24 cellular contexts compared by ENCODE assay signal in the genomic region with DNA sequence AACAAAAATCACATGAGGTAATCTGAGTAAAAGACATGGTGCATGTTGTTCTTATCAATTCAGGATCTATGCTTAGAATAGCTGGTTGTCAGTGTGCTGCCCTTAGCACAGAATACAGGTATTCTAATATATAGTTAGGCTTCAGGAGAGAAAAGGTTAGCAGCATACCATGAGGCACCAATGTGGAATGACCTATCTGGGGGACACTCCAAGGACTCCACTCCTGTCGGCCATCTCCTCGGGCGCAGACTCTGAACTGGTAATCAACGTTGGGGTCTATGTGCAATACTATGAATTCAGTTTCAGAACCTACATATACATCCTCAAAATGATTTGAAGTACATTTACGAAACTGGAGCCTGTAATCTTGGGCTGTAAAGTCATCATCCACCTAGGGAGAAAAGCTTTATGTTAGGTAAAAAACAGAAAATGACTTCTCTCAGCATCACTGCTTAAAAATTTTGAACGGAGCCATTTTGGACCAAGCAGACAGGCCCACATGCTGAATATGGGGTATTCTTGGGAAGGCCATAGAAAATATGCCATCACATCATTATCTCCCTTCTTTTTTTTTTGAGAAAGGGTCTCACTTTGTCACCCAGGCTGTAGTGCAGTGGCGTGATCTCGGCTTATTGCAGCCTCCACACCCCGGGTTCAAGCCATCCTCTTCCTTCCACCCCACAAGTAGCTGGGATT. TPM values are rescaled to one million over a fixed set of nuclear protein-coding genes. Genes with fewer than 3 reads are reported as not detected.
DNase-seq lines count a peak whose midpoint lies in the region; ATAC-seq and TF ChIP-seq lines count a peak whose summit lies in the region.
"Had no signal": no experiment of that assay in that cellular context is flagged by ENCODE, and none has a peak within 500 bp of the region (broad histone marks: within the 10 kb centered on the region; RNA-seq: fewer than 3 reads in every experiment).

No MANE protein-coding gene starts in this region.

- no peak overlapping the region for H3K4me3 Mint-ChIP-seq in activated naive CD4-positive, alpha-beta T cell treated with anti-CD3 and anti-CD28 coated beads, Interleukin-2, amount 10 ng/mL, durations not matched to agents 7 days and 5 days
- no peak overlapping the region for H3K4me3 Mint-ChIP-seq in neural progenitor cell

- H3K9ac ChIP-seq in neural progenitor cell = no peak overlapping the region

- H3K27ac ChIP-seq in HEK293 (ENCODE audit: extremely low read depth, low read depth, low read length) (no peak overlapping the region; the same call in 1 of the 2 replicates), neural progenitor cell (peak overlapping the region; percentile 51)
- H3K27ac ChIP-seq: gastroesophageal sphincter, HL-60, testis had no signal

- TF ChIP-seq CTCF in HEK293 (tag by site-specific recombination; IDR thresholded peaks at IDR 0.05) (no peak), neural progenitor cell (IDR thresholded peaks at IDR 0.05) (no peak)

- H3K4me1 Mint-ChIP-seq in activated naive CD4-positive, alpha-beta T cell treated with anti-CD3 and anti-CD28 coated beads, Interleukin-2, amount 10 ng/mL, durations not matched to agents 7 days and 5 days = peaks cover 12% of the 10 kb centered on the region
- no peaks in the 10 kb centered on the region for H3K4me1 Mint-ChIP-seq in neural progenitor cell

- CTCF ChIA-PET in activated naive CD4-positive, alpha-beta T cell treated with anti-CD3 and anti-CD28 coated beads, Interleukin-2, amount 10 ng/mL, durations not matched to agents 7 days and 5 days (lab: Charles Lee) = no interaction called here
- CTCF ChIA-PET in HEK293 (lab: Yijun Ruan, JAX) = interaction anchor here (0.7 to 2.0 kb wide), 2 partner anchors 33 to 1345 kb away, joined by 3 to 6 read pairs; no protein-coding TSS in a partner anchor

- H3K27me3 ChIP-seq in neural progenitor cell = no peaks in the 10 kb centered on the region
- H3K27me3 ChIP-seq: gastroesophageal sphincter, testis had no signal

- H3K36me3 ChIP-seq in HEK293 (ENCODE audit: control insufficient read depth in 2 of 2, insufficient read depth in 1 of 2, low read length in 2 of 2) (peaks cover 85 to 88% of the 10 kb centered on the region in 2 experiments), neural progenitor cell (peaks cover 20% of the 10 kb centered on the region)

- POLR2A ChIA-PET in HEK293 (lab: Yijun Ruan, JAX) = no interaction called here

- peak overlapping the region; percentile 8 for H3K27ac Mint-ChIP-seq in activated naive CD4-positive, alpha-beta T cell treated with anti-CD3 and anti-CD28 coated beads, Interleukin-2, amount 10 ng/mL, durations not matched to agents 7 days and 5 days
- H3K27ac Mint-ChIP-seq in activated naive CD4-positive, alpha-beta T cell treated with anti-CD3 and anti-CD28 coated beads, Interleukin-2, amount 50 U/mL, for 72 hours = peak overlapping the region; percentile 65 to 66
- no peak overlapping the region for H3K27ac Mint-ChIP-seq in neural progenitor cell

- no peaks in the 10 kb centered on the region for H3K4me1 ChIP-seq in HEK293 (ENCODE audit: control insufficient read depth, insufficient read depth, low read length)
- no peaks in the 10 kb centered on the region for H3K4me1 ChIP-seq in neural progenitor cell
- H3K4me1 ChIP-seq: gastroesophageal sphincter, testis had no signal

- no peak for DNase-seq in activated naive CD4-positive, alpha-beta T cell treated with anti-CD3 and anti-CD28 coated beads, Interleukin-2, amount 10 ng/mL, durations not matched to agents 7 days and 5 days
- DNase-seq in activated naive CD4-positive, alpha-beta T cell (lab: John Stamatoyannopoulos, UW) = no peak
- DNase-seq in activated naive CD4-positive, alpha-beta T cell treated with anti-CD3 and anti-CD28 coated beads, Interleukin-2, amount 50 U/mL, for 72 hours (ENCODE audit: low spot score in 2 of 2) = no peak
- DNase-seq in neural progenitor cell (ENCODE audit: low spot score) = no peak
- no peak for DNase-seq in NCI-H510A treated with DMSO at 0.1 percent for 48 hours (lab: John Stamatoyannopoulos, UW)
- DNase-seq in SW480 (ENCODE audit: low spot score) = no peak
- DNase-seq: activated CD4-positive, CD25-positive, alpha-beta regulatory T cell treated with anti-CD3 and anti-CD28 coated beads, Interleukin-2, amount 50 U/mL, for 72 hours; DMS53; H7; IMR-90; left cardiac atrium; midbrain; MM.1S; NCI-H1694 treated with DMSO at 0.1 percent for 48 hours; NCI-H226; PC-3; stimulated activated CD8-positive, alpha-beta memory T cell treated with anti-CD3 and anti-CD28 coated beads, Interleukin-4, amount 100 ng/mL, for 48 hours; T-helper 9 cell; testis had no signal

- no peak for ATAC-seq in activated naive CD4-positive, alpha-beta T cell treated with anti-CD3 and anti-CD28 coated beads, Interleukin-2, amount 50 U/mL, for 72 hours
- ATAC-seq in HG03095 (IDR thresholded peaks at IDR 0.05; ENCODE audit: unreplicated experiment) = no peak
- ATAC-seq: esophagus mucosa, gastroesophageal sphincter, left cardiac atrium, PC-3 had no signal

- peaks cover 62% of the 10 kb centered on the region for H3K36me3 Mint-ChIP-seq in activated naive CD4-positive, alpha-beta T cell treated with anti-CD3 and anti-CD28 coated beads, Interleukin-2, amount 10 ng/mL, durations not matched to agents 7 days and 5 days
- H3K36me3 Mint-ChIP-seq in activated naive CD4-positive, alpha-beta T cell treated with anti-CD3 and anti-CD28 coated beads, Interleukin-2, amount 50 U/mL, for 72 hours = peaks cover 5 to 35% of the 10 kb centered on the region in 2 donors
- H3K36me3 Mint-ChIP-seq in neural progenitor cell = peaks cover 34% of the 10 kb centered on the region

- H3K4me2 ChIP-seq in neural progenitor cell = no peak overlapping the region

- H3K4me3 ChIP-seq in HEK293 (ENCODE audit: low read depth, low read length) (no peak overlapping the region), neural progenitor cell (no peak overlapping the region)
- H3K4me3 ChIP-seq: gastroesophageal sphincter, testis had no signal

- no peaks in the 10 kb centered on the region for H3K9me3 Mint-ChIP-seq in activated naive CD4-positive, alpha-beta T cell treated with anti-CD3 and anti-CD28 coated beads, Interleukin-2, amount 10 ng/mL, durations not matched to agents 7 days and 5 days
- H3K9me3 Mint-ChIP-seq in activated naive CD4-positive, alpha-beta T cell treated with anti-CD3 and anti-CD28 coated beads, Interleukin-2, amount 50 U/mL, for 72 hours = no peaks in the 10 kb centered on the region
- H3K9me3 Mint-ChIP-seq in neural progenitor cell = no peaks in the 10 kb centered on the region

- H3K27me3 Mint-ChIP-seq in activated naive CD4-positive, alpha-beta T cell treated with anti-CD3 and anti-CD28 coated beads, Interleukin-2, amount 10 ng/mL, durations not matched to agents 7 days and 5 days = no peaks in the 10 kb centered on the region
- peaks cover 4% of the 10 kb centered on the region for H3K27me3 Mint-ChIP-seq in neural progenitor cell (ENCODE audit: insufficient read depth, low read depth)

- H3K79me2 ChIP-seq in neural progenitor cell (ENCODE audit: low read depth) = no peaks in the 10 kb centered on the region

- H3K9me3 ChIP-seq in HEK293 (ENCODE audit: control insufficient read depth, insufficient read depth, low read depth, low read length) (no peaks in the 10 kb centered on the region), neural progenitor cell (ENCODE audit: low read depth) (no peaks in the 10 kb centered on the region)
- H3K9me3 ChIP-seq: gastroesophageal sphincter, testis had no signal

- H4K20me1 ChIP-seq in neural progenitor cell (ENCODE audit: low read depth) = no peaks in the 10 kb centered on the region

- H3F3A ChIP-seq in neural progenitor cell (ENCODE audit: low read depth) = peaks cover 80% of the 10 kb centered on the region

- H2AFZ ChIP-seq in neural progenitor cell (replicated peaks) = no peak overlapping the region

TF ChIP-seq in HEK293, 187 proteins besides CTCF, POLR2A, EP300 and RAD21 (continues in another document):
- TF ChIP-seq, protein P1, sequence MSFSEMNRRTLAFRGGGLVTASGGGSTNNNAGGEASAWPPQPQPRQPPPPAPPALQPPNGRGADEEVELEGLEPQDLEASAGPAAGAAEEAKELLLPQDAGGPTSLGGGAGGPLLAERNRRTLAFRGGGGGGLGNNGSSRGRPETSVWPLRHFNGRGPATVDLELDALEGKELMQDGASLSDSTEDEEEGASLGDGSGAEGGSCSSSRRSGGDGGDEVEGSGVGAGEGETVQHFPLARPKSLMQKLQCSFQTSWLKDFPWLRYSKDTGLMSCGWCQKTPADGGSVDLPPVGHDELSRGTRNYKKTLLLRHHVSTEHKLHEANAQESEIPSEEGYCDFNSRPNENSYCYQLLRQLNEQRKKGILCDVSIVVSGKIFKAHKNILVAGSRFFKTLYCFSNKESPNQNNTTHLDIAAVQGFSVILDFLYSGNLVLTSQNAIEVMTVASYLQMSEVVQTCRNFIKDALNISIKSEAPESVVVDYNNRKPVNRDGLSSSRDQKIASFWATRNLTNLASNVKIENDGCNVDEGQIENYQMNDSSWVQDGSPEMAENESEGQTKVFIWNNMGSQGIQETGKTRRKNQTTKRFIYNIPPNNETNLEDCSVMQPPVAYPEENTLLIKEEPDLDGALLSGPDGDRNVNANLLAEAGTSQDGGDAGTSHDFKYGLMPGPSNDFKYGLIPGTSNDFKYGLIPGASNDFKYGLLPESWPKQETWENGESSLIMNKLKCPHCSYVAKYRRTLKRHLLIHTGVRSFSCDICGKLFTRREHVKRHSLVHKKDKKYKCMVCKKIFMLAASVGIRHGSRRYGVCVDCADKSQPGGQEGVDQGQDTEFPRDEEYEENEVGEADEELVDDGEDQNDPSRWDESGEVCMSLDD (tag by site-specific recombination; IDR thresholded peaks at IDR 0.05) = no peak
- TF ChIP-seq ZNF23 (tag by site-specific recombination; IDR thresholded peaks at IDR 0.05; ENCODE audit: borderline replicate concordance) = no peak

RNA-seq across cellular contexts. Expression of a gene that starts 31.1 kb away (rescaled TPM):
- total RNA-seq in activated naive CD4-positive, alpha-beta T cell treated with anti-CD3 and anti-CD28 coated beads, Interleukin-2, amount 50 U/mL, for 72 hours = 10 to 100 TPM; 49.8 to 55.9 TPM
- total RNA-seq in neural progenitor cell (ENCODE audit: low replicate concordance) = 27.0 and 43.8 TPM in 2 replicates

RNA-seq across cellular contexts. Expression of a gene that starts 38.3 kb away (rescaled TPM):
- total RNA-seq in activated naive CD4-positive, alpha-beta T cell treated with anti-CD3 and anti-CD28 coated beads, Interleukin-2, amount 50 U/mL, for 72 hours = 10 to 100 TPM; 32.5 to 52.1 TPM
- 27.3 and 36.2 TPM in 2 replicates for total RNA-seq in neural progenitor cell (ENCODE audit: low replicate concordance)
